In the genomic region with DNA sequence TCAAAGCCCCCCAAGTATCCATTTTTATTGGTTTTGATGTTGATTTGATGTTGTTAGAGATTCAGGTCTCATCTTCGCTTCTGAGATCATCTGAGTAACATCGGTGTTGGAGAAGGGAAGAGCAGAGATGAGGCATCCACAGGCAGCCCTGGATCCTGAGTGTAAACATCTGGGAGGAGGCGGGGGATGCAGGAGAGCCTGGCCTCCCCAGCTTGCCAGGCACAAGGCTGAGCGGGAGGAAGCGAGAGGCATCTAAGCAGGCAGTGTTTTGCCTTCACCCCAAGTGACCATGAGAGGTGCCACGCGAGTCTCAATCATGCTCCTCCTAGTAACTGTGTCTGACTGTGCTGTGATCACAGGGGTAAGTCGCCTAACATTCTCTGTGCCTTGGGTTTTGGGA, we compare ENCODE assay signal across 2 cellular contexts.
TF ChIP-seq lines count a peak whose summit lies in the region.

A gene with protein sequence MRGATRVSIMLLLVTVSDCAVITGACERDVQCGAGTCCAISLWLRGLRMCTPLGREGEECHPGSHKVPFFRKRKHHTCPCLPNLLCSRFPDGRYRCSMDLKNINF (plus strand): TSS at position 222 of the 400 bp plus-strand sequence. CDS start 68 bp downstream, at position 290.

TF ChIP-seq in GM23338, 12 proteins besides CTCF, POLR2A, EP300 and RAD21 (continues in another document):
- TF ChIP-seq REST (IDR thresholded peaks at IDR 0.05; ENCODE audit: unreplicated experiment) (no peak), ZNF331 (CRISPR knock-in tag; IDR thresholded peaks at IDR 0.05; ENCODE audit: low read depth) (no peak), POLR2AphosphoS5 (IDR thresholded peaks at IDR 0.05; ENCODE audit: low read depth) (no peak), EZH2 (IDR thresholded peaks at IDR 0.05; ENCODE audit: low read depth, unreplicated experiment) (no peak), ZNF462 (CRISPR knock-in tag; IDR thresholded peaks at IDR 0.05) (no peak), STAT1 (IDR thresholded peaks at IDR 0.05; ENCODE audit: unreplicated experiment) (no peak), ZNF114 (CRISPR knock-in tag; IDR thresholded peaks at IDR 0.05) (no peak), NANOG (IDR thresholded peaks at IDR 0.05; ENCODE audit: borderline replicate concordance) (no peak)
- TF ChIP-seq, protein P1, sequence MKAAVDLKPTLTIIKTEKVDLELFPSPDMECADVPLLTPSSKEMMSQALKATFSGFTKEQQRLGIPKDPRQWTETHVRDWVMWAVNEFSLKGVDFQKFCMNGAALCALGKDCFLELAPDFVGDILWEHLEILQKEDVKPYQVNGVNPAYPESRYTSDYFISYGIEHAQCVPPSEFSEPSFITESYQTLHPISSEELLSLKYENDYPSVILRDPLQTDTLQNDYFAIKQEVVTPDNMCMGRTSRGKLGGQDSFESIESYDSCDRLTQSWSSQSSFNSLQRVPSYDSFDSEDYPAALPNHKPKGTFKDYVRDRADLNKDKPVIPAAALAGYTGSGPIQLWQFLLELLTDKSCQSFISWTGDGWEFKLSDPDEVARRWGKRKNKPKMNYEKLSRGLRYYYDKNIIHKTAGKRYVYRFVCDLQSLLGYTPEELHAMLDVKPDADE (IDR thresholded peaks at IDR 0.05) = no peak

TF ChIP-seq in WTC11, 78 proteins besides CTCF, POLR2A, EP300 and RAD21 (continued from another document):
- TF ChIP-seq ZBTB21 (CRISPR knock-in tag; IDR thresholded peaks at IDR 0.05; ENCODE audit: borderline replicate concordance) (no peak), ZNF281 (CRISPR knock-in tag; IDR thresholded peaks at IDR 0.05) (no peak)
TF ChIP-seq in WTC11: peak in this region for 0.
